Comparison of ENCODE assay signal across 1 cellular context in genomic region chr2:9327873-9328352, GRCh38.
A peak's percentile ranks its signal among the peaks of the same experiment; 100 is the strongest.
TF ChIP-seq lines count a peak whose summit lies in the region.

No MANE protein-coding gene starts in this region.

TF ChIP-seq in HepG2, 621 proteins besides CTCF, POLR2A, EP300 and RAD21 (continued from another document):
- TF ChIP-seq KLF15 (CRISPR knock-in tag; IDR thresholded peaks at IDR 0.05; ENCODE audit: borderline replicate concordance) (no peak), PTBP1 (IDR thresholded peaks at IDR 0.05; ENCODE audit: low read depth, low read length, poor library complexity, severe bottlenecking) (no peak), YEATS2 (CRISPR knock-in tag; IDR thresholded peaks at IDR 0.05; ENCODE audit: borderline replicate concordance) (peak; percentile 51; the same call in 1 of the 2 replicates), ZNF12 (CRISPR knock-in tag; IDR thresholded peaks at IDR 0.05) (peak; percentile 34; the same call in 1 of the 2 replicates), SMAD3 (CRISPR knock-in tag; IDR thresholded peaks at IDR 0.05) (peak; percentile 85; the same call in 1 of the 2 replicates), ZNF781 (CRISPR knock-in tag; IDR thresholded peaks at IDR 0.05; ENCODE audit: borderline replicate concordance, not compliant biosample characterization) (no peak), KAT2B (IDR thresholded peaks at IDR 0.05; ENCODE audit: borderline replicate concordance, low read depth, low read length) (no peak), ZBTB7B (CRISPR knock-in tag; IDR thresholded peaks at IDR 0.05) (no peak), ZNF317 (CRISPR knock-in tag; IDR thresholded peaks at IDR 0.05) (0 out of 2 replicates have a peak, but pooled peaks have one; percentile 46), ZNF710 (CRISPR knock-in tag; IDR thresholded peaks at IDR 0.05; ENCODE audit: borderline replicate concordance) (no peak), ZBTB20 (CRISPR knock-in tag; IDR thresholded peaks at IDR 0.05; ENCODE audit: borderline replicate concordance, low read depth) (peak; percentile 82; the same call in 1 of the 2 replicates), ZNF619 (CRISPR knock-in tag; IDR thresholded peaks at IDR 0.05) (no peak), MATR3 (CRISPR knock-in tag; IDR thresholded peaks at IDR 0.05) (no peak), ZNF878 (CRISPR knock-in tag; IDR thresholded peaks at IDR 0.05) (peak; percentile 71; the same call in 1 of the 2 replicates), GZF1 (CRISPR knock-in tag; IDR thresholded peaks at IDR 0.05) (no peak), GATA4 (IDR thresholded peaks at IDR 0.05; ENCODE audit: borderline replicate concordance, low read depth) (peak; percentile 92), MAX (IDR thresholded peaks at IDR 0.05) (peak; percentile 26; the same call in 1 of the 2 replicates), ZNF609 (CRISPR knock-in tag; IDR thresholded peaks at IDR 0.05; ENCODE audit: borderline replicate concordance) (peak; percentile 62; the same call in 1 of the 2 replicates), MED1 (CRISPR knock-in tag; IDR thresholded peaks at IDR 0.05) (peak; percentile 81), ETS1 (CRISPR knock-in tag; IDR thresholded peaks at IDR 0.05) (no peak), SIN3A (IDR thresholded peaks at IDR 0.05; ENCODE audit: borderline replicate concordance, low read depth, low read length) (no peak), E2F1 (CRISPR knock-in tag; IDR thresholded peaks at IDR 0.05) (no peak), MXD3 (CRISPR knock-in tag; IDR thresholded peaks at IDR 0.05) (no peak), CREB3 (CRISPR knock-in tag; IDR thresholded peaks at IDR 0.05) (no peak), PBX3 (CRISPR knock-in tag; IDR thresholded peaks at IDR 0.05; ENCODE audit: borderline replicate concordance) (no peak), NFIC (IDR thresholded peaks at IDR 0.05; ENCODE audit: low read length) (peak; percentile 36; the same call in 1 of the 2 replicates), HDAC6 (IDR thresholded peaks at IDR 0.05; ENCODE audit: low read depth, low read length) (no peak), SKI (IDR thresholded peaks at IDR 0.05; ENCODE audit: partially characterized antibody) (peak; percentile 43)
